19 cellular contexts compared by ENCODE assay signal in the genomic region with DNA sequence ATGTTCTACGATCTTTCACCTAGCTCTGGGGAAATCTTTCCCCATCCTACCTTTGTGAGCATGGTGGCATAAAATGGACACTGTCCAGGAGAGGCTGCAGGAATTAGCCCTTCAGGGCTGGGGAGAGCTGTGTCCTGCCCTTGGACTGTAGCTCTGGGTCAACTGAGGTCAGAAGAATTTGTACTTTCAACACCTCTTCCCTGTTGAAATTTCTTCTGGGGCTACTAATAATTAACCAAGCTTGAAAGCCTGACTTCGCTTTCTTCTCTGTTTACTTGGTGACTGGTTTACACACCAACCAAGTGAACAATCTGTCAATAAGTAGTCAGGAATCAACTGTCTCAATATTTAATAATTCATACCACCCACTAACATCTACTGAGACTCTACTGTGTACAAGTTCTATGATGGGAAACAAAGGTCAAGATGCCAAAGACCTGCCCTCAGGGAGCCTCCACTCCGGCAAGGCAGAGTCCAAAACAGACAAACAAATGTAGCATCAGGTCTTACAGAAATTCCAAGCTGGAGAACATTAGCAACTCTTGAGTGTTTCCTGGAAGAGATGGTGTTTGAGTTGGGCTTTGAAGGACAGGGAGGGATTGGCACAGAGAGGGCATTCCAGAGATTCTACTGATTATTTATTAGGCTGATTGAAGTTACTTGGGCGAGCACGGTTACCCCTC.
A peak's percentile ranks its signal among the peaks of the same experiment; 100 is the strongest.
DNase-seq lines count a peak whose midpoint lies in the region; ATAC-seq, FAIRE-seq and TF ChIP-seq lines count a peak whose summit lies in the region.
"Had no signal": no experiment of that assay in that cellular context is flagged by ENCODE, and none has a peak within 500 bp of the region (broad histone marks: within the 10 kb centered on the region; RNA-seq: fewer than 3 reads in every experiment).

No MANE protein-coding gene starts in this region.

- BruUV-seq in HepG2 (replicated peaks; lab: Mats Ljungman, UMichigan): no TSS peak

- H3K36me3 ChIP-seq in astrocyte (ENCODE audit: insufficient read depth, low read length) (no peaks in the 10 kb centered on the region), HepG2 (replicated peaks in 1 of 2; ENCODE audit: control insufficient read depth in 1 of 2, insufficient read depth in 2 of 2, low read length in 2 of 2) (no peaks in the 10 kb centered on the region), testis (ENCODE audit: low read depth, missing control alignments) (no peaks in the 10 kb centered on the region)
- H3K36me3 ChIP-seq: esophagus squamous epithelium, uterus had no signal

- H4K20me1 ChIP-seq in astrocyte (ENCODE audit: insufficient read depth, low read length): no peaks in the 10 kb centered on the region
- no peaks in the 10 kb centered on the region for H4K20me1 ChIP-seq in HepG2 (ENCODE audit: insufficient read depth, low read length)

- WGBS in HepG2 (ENCODE audit: low lambda C conversion rate): 3% methylated on average over 5 of the region's 5 CpGs
- WGBS in testis, 2 donors: 68 to 80% methylated on average over 5 of the region's 5 CpGs

- H3K79me2 ChIP-seq in astrocyte (ENCODE audit: insufficient read depth, low read length) (no peaks in the 10 kb centered on the region), HepG2 (ENCODE audit: insufficient read depth, low read length) (no peaks in the 10 kb centered on the region)

- CTCF ChIA-PET in HepG2 (lab: Yijun Ruan, JAX; ENCODE audit: low intra/inter-chr PET ratio, low total read pairs): no interaction called here

- H3K27me3 ChIP-seq in astrocyte (ENCODE audit: insufficient read depth, low read length) (no peaks in the 10 kb centered on the region), HepG2 (ENCODE audit: control insufficient read depth in 1 of 2, insufficient read depth in 2 of 2, low read length in 2 of 2) (no peaks in the 10 kb centered on the region), testis (no peaks in the 10 kb centered on the region)
- H3K27me3 ChIP-seq: esophagus squamous epithelium, uterus had no signal

- H3K4me3 ChIP-seq in astrocyte (ENCODE audit: insufficient read depth, low read depth, low read length) (no peak overlapping the region), HepG2 (replicated peaks in 1 of 3; ENCODE audit: insufficient read depth in 1 of 3, low read depth in 2 of 3, low read length in 3 of 3) (no peak overlapping the region), testis (no peak overlapping the region)
- H3K4me3 ChIP-seq: esophagus squamous epithelium, mucosa of descending colon, skin epidermis, uterus had no signal

- no peak overlapping the region for H3K4me3 Mint-ChIP-seq in astrocyte (ENCODE audit: unreplicated experiment)
- H3K4me3 Mint-ChIP-seq: activated CD8-positive, alpha-beta T cell treated with anti-CD3 and anti-CD28 coated beads for 36 hours; activated naive CD8-positive, alpha-beta T cell treated with anti-CD3 and anti-CD28 coated beads, Interleukin-2, amount 10 ng/mL, durations not matched to agents 7 days and 5 days; CD8-positive, alpha-beta T cell had no signal

- in situ Hi-C loops in HepG2 (cut with HindIII; ENCODE audit: extremely low pct_ligation_motif_present, low pct_unique_long_range_greater_than_20kb): no loop called here

- no peak for FAIRE-seq in astrocyte (lab: Jason Lieb, UNC)
- FAIRE-seq in HepG2 (lab: Jason Lieb, UNC): peak; percentile 92

- TF ChIP-seq EP300 in HepG2 (IDR thresholded peaks at IDR 0.05; ENCODE audit: low read depth in 2 of 2, low read length in 2 of 2): peak in 1 of 2 experiments; percentile 96; a peak in 2 of 4 replicates
- TF ChIP-seq EP300 in HepG2 (CRISPR knock-in tag; IDR thresholded peaks at IDR 0.05; ENCODE audit: borderline replicate concordance): peak; percentile 39; the same call in 1 of the 2 replicates

- no peaks in the 10 kb centered on the region for H3K9me3 Mint-ChIP-seq in astrocyte (ENCODE audit: unreplicated experiment)
- H3K9me3 Mint-ChIP-seq: activated CD8-positive, alpha-beta T cell treated with anti-CD3 and anti-CD28 coated beads for 36 hours; CD8-positive, alpha-beta T cell had no signal

- POLR2A ChIA-PET in HepG2 (lab: Yijun Ruan, JAX): interaction anchor here (0.8 to 1.0 kb wide), 5 partner anchors 10 to 432 kb away, joined by 3 to 5 read pairs (median 3); no protein-coding TSS in a partner anchor

- H3K27ac ChIP-seq in astrocyte (ENCODE audit: low read depth, low read length) (no peak overlapping the region), HepG2 (ENCODE audit: extremely low read length, insufficient read depth, low read length) (peak overlapping the region; percentile 76), testis (peak overlapping the region in 1 of 2 donors; percentile 47)
- H3K27ac ChIP-seq: uterus had no signal

- H3K4me2 ChIP-seq in astrocyte (ENCODE audit: low read length) (no peak overlapping the region), HepG2 (ENCODE audit: low read depth, low read length) (peak overlapping the region; percentile 46)

- intact Hi-C loops in HepG2 (cut with micrococcal nuclease; ENCODE audit: unreplicated experiment): no loop called here
- intact Hi-C loops in sciatic nerve (cut with DNase I): no loop called here
- intact Hi-C loops in testis (cut with DNase I; ENCODE audit: low total_unique reads): no loop called here

- peak; percentile 93 for ATAC-seq in HepG2
- ATAC-seq in sciatic nerve: peak; percentile 29
- ATAC-seq in GM21737 (IDR thresholded peaks at IDR 0.05; ENCODE audit: unreplicated experiment): no peak
- ATAC-seq: activated CD8-positive, alpha-beta T cell treated with anti-CD3 and anti-CD28 coated beads for 36 hours; CD8-positive, alpha-beta T cell; mucosa of descending colon had no signal

- no peaks in the 10 kb centered on the region for H3K4me1 ChIP-seq in astrocyte (ENCODE audit: insufficient read depth, low read length)
- H3K4me1 ChIP-seq in HepG2 (ENCODE audit: insufficient read depth, low read length): peaks cover 43% of the 10 kb centered on the region
- peaks cover 9% of the 10 kb centered on the region for H3K4me1 ChIP-seq in testis
- H3K4me1 ChIP-seq: uterus had no signal

- H3K9ac ChIP-seq in astrocyte (ENCODE audit: low read length): no peak overlapping the region
- no peak overlapping the region for H3K9ac ChIP-seq in HepG2 (ENCODE audit: insufficient read depth, low read depth, low read length)

- no peak for TF ChIP-seq RAD21 in HepG2 (CRISPR knock-in tag; IDR thresholded peaks at IDR 0.05)

- DNase-seq in DMS53 (lab: John Stamatoyannopoulos, UW): peak; percentile 55
- DNase-seq in astrocyte (ENCODE audit: low read depth): peak; percentile 18
- peak; percentile 89 for DNase-seq in HepG2 (ENCODE audit: low spot score)
- DNase-seq in sciatic nerve (ENCODE audit: low spot score): no peak
- no peak for DNase-seq in stimulated activated naive CD4-positive, alpha-beta T cell treated with Interleukin-2 at 50 U/mL for 16 hours (lab: John Stamatoyannopoulos, UW)
- DNase-seq in superior temporal gyrus (ENCODE audit: extremely low spot score): no peak
- no peak for DNase-seq in testis
- DNase-seq: activated CD8-positive, alpha-beta T cell treated with anti-CD3 and anti-CD28 coated beads for 36 hours; activated naive CD8-positive, alpha-beta T cell treated with anti-CD3 and anti-CD28 coated beads, Interleukin-2, amount 10 ng/mL, durations not matched to agents 7 days and 5 days; caudate nucleus; CD8-positive, alpha-beta T cell; esophagus squamous epithelium; mucosa of descending colon; NCI-H2029 treated with DMSO at 0.1 percent for 48 hours; NCI-H524 treated with DMSO at 0.1 percent for 48 hours; SHP77 treated with DMSO at 0.1 percent for 48 hours; uterus had no signal

- H3K4me1 Mint-ChIP-seq in astrocyte (ENCODE audit: low read depth, unreplicated experiment): peaks cover 6% of the 10 kb centered on the region
- H3K4me1 Mint-ChIP-seq: activated naive CD8-positive, alpha-beta T cell treated with anti-CD3 and anti-CD28 coated beads, Interleukin-2, amount 10 ng/mL, durations not matched to agents 7 days and 5 days had no signal

- TF ChIP-seq POLR2A in HepG2 (IDR thresholded peaks at IDR 0.05; ENCODE audit: insufficient read depth in 1 of 2, low read depth in 2 of 2, low read length in 2 of 2) (no peak), testis (IDR thresholded peaks at IDR 0.05) (no peak)

- H3K9me3 ChIP-seq in astrocyte (ENCODE audit: insufficient read depth, low read depth, low read length): no peaks in the 10 kb centered on the region
- H3K9me3 ChIP-seq in HepG2 (ENCODE audit: low read length): peaks cover 17% of the 10 kb centered on the region
- no peaks in the 10 kb centered on the region for H3K9me3 ChIP-seq in testis
- H3K9me3 ChIP-seq: esophagus squamous epithelium, mucosa of descending colon, uterus had no signal

- H2AFZ ChIP-seq in astrocyte (ENCODE audit: low read depth, low read length) (no peak overlapping the region), HepG2 (ENCODE audit: low read length) (no peak overlapping the region)

- H3K27me3 Mint-ChIP-seq in astrocyte (ENCODE audit: low read depth, unreplicated experiment): peaks cover 32% of the 10 kb centered on the region

- no peaks in the 10 kb centered on the region for H3K36me3 Mint-ChIP-seq in astrocyte (ENCODE audit: low read depth, unreplicated experiment)
- H3K36me3 Mint-ChIP-seq: activated naive CD8-positive, alpha-beta T cell treated with anti-CD3 and anti-CD28 coated beads, Interleukin-2, amount 10 ng/mL, durations not matched to agents 7 days and 5 days; CD8-positive, alpha-beta T cell had no signal

- TF ChIP-seq CTCF in astrocyte (IDR thresholded peaks at IDR 0.05; ENCODE audit: insufficient read depth, low read depth, low read length): no peak
- TF ChIP-seq CTCF in HepG2 (CRISPR knock-in tag; IDR thresholded peaks at IDR 0.05): no peak
- no peak for TF ChIP-seq CTCF in testis (IDR thresholded peaks at IDR 0.05)

- no peak overlapping the region for H3K27ac Mint-ChIP-seq in astrocyte (ENCODE audit: unreplicated experiment)
- H3K27ac Mint-ChIP-seq: activated CD8-positive, alpha-beta T cell treated with anti-CD3 and anti-CD28 coated beads for 36 hours; activated naive CD8-positive, alpha-beta T cell treated with anti-CD3 and anti-CD28 coated beads, Interleukin-2, amount 10 ng/mL, durations not matched to agents 7 days and 5 days; CD8-positive, alpha-beta T cell had no signal

TF ChIP-seq in HepG2, 621 proteins besides CTCF, POLR2A, EP300 and RAD21 (continues in another document):
- no peak for TF ChIP-seq MEIS1 (CRISPR knock-in tag; IDR thresholded peaks at IDR 0.05; ENCODE audit: borderline replicate concordance)
- no peak for TF ChIP-seq ATM (IDR thresholded peaks at IDR 0.05; ENCODE audit: borderline replicate concordance)
- no peak for TF ChIP-seq IRF1 (CRISPR knock-in tag; IDR thresholded peaks at IDR 0.05; ENCODE audit: low read depth)

Comparison
In these comparisons a context has a peak if more than half of its experiments do, and no peak if none do; other contexts are left out.
1. DNase-seq: peak in DMS53 (single experiment), astrocyte (single experiment) and HepG2 (single experiment); none in sciatic nerve (single experiment), stimulated activated naive CD4-positive, alpha-beta T cell treated with Interleukin-2 at 50 U/mL for 16 hours (single experiment), superior temporal gyrus (single experiment) and testis (single experiment).